ENCODE assay signal across 1 cellular context in genomic region chr3:126016616-126017015, GRCh38.
TF ChIP-seq lines count a peak whose summit lies in the region.

No MANE protein-coding gene starts in this region.

TF ChIP-seq in IMR-90, 13 proteins besides CTCF, POLR2A, EP300 and RAD21:
- no peak for TF ChIP-seq CHD1 (IDR thresholded peaks at IDR 0.05; ENCODE audit: low read depth, low read length)
- no peak for TF ChIP-seq CEBPB (IDR thresholded peaks at IDR 0.05; ENCODE audit: low read depth, low read length)
- TF ChIP-seq RCOR1 (IDR thresholded peaks at IDR 0.05; ENCODE audit: insufficient replicate concordance, low read length), result no peak
